In the genomic region with DNA sequence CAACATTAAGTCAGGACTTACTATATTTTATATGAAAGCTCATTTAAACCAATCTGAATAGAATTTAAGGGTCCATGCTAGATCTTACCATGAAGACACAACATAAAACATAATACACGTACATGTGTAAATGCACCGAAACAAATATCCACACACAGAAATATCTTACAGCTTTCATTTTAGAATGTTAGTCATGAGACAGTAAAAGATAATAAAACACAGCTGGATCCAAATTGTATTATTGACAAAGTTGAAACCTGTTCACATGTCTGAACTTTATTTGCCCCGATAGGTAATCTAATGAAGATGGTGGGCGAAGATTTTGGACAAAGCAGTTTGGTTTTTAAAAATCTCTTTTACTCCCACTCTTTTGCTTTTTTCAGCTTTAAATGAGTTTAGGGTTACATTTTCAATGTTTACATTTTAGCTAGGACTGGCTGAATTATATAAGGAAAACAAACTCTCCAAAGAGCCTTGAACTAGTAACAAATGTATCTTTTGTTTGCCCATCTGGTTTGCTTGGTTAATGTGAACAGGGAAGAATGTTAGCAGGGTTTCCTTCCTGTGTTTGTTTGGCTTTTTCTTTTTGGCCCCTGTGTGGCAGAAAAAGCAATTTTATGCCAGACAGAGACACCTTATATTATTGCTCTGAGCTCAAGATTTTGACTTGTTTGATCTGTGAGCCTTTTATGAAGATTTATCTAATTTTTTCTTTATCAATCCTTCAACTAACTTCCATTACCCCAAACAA, we compare ENCODE assay signal across 25 cellular contexts. TPM values are rescaled to one million over a fixed set of nuclear protein-coding genes. Genes with fewer than 3 reads are reported as not detected.
DNase-seq lines count a peak whose midpoint lies in the region; ATAC-seq, FAIRE-seq and TF ChIP-seq lines count a peak whose summit lies in the region.
"Had no signal": no experiment of that assay in that cellular context is flagged by ENCODE, and none has a peak within 500 bp of the region (broad histone marks: within the 10 kb centered on the region; RNA-seq: fewer than 3 reads in every experiment).

No MANE protein-coding gene starts in this region.

- 36 to 44% methylated on average over 4 of the region's 4 CpGs for WGBS in pancreas, 2 donors

- no peak for FAIRE-seq in pancreas (lab: Jason Lieb, UNC)

- H3K9me2 ChIP-seq in Loucy (replicated peaks; ENCODE audit: low read depth, low read length) = no peaks in the 10 kb centered on the region

- no peaks in the 10 kb centered on the region for H3K79me2 ChIP-seq in Loucy (ENCODE audit: insufficient read depth, low read length)
- no peaks in the 10 kb centered on the region for H3K79me2 ChIP-seq in osteoblast (ENCODE audit: insufficient read depth, low read length)

- H3K9me3 ChIP-seq in Loucy (ENCODE audit: insufficient read depth, low read depth, low read length) (no peaks in the 10 kb centered on the region), pancreas (no peaks in the 10 kb centered on the region), osteoblast (ENCODE audit: low read depth, low read length) (no peaks in the 10 kb centered on the region)
- H3K9me3 ChIP-seq: left lung, Peyer's patch, SJSA1, transverse colon had no signal

- TF ChIP-seq CTCF in Loucy (conservative IDR thresholded peaks at IDR 0.05; ENCODE audit: low read length) (no peak), VCaP (conservative IDR thresholded peaks at IDR 0.05) (no peak), fibroblast of villous mesenchyme (IDR thresholded peaks at IDR 0.05; ENCODE audit: insufficient read depth, low read depth, low read length) (no peak), pancreas (IDR thresholded peaks at IDR 0.05) (no peak), osteoblast (IDR thresholded peaks at IDR 0.05; ENCODE audit: extremely low read depth, low read depth, low read length) (no peak)

- H3K9ac ChIP-seq in Loucy (ENCODE audit: low read depth, low read length, poor library complexity, severe bottlenecking) = no peak overlapping the region

- H3K36me3 ChIP-seq in Loucy (ENCODE audit: insufficient read depth, low read length) (no peaks in the 10 kb centered on the region), pancreas (no peaks in the 10 kb centered on the region), osteoblast (ENCODE audit: insufficient read depth, low read length) (no peaks in the 10 kb centered on the region)
- H3K36me3 ChIP-seq: left lung, Peyer's patch, SJSA1, transverse colon had no signal

- no peak overlapping the region for H3K4me3 ChIP-seq in Loucy (ENCODE audit: low read length, poor library complexity, severe bottlenecking)
- H3K4me3 ChIP-seq in fibroblast of villous mesenchyme (ENCODE audit: low read depth, low read length) = no peak overlapping the region
- no peak overlapping the region for H3K4me3 ChIP-seq in pancreas
- no peak overlapping the region for H3K4me3 ChIP-seq in osteoblast (ENCODE audit: insufficient read depth, low read length)
- H3K4me3 ChIP-seq: left lung, Peyer's patch, SJSA1, transverse colon had no signal

- H2AFZ ChIP-seq in Loucy (ENCODE audit: low read length) = peak overlapping the region; percentile 70
- no peak overlapping the region for H2AFZ ChIP-seq in osteoblast (ENCODE audit: low read length)

- peak overlapping the region; percentile 12 for H3K4me2 ChIP-seq in Loucy (ENCODE audit: low read depth, low read length, poor library complexity, severe bottlenecking)
- no peak overlapping the region for H3K4me2 ChIP-seq in osteoblast (ENCODE audit: insufficient read depth, low read length)

- H3K4me1 ChIP-seq in Loucy (ENCODE audit: insufficient read depth, low read length, poor library complexity, severe bottlenecking) (peaks cover 10% of the 10 kb centered on the region), pancreas (peaks cover 9 to 14% (median 11%) of the 10 kb centered on the region in 3 donors), osteoblast (ENCODE audit: insufficient read depth, low read length) (peaks cover 6% of the 10 kb centered on the region)
- H3K4me1 ChIP-seq: foreskin keratinocyte, Peyer's patch had no signal

- no peaks in the 10 kb centered on the region for H3F3A ChIP-seq in Loucy (ENCODE audit: low read depth)

- ATAC-seq in pancreas = peak; percentile 12 to 45 (median 37)
- ATAC-seq in stimulated activated naive CD8-positive, alpha-beta T cell treated with anti-CD3 and anti-CD28 coated beads, Interleukin-15, Interleukin-2, amounts not matched to agents 100 U/mL and 50 U/mL, for 24 hours = no peak
- ATAC-seq: activated CD8-positive, alpha-beta memory T cell treated with anti-CD3 and anti-CD28 coated beads, Interleukin-2, amount 10 ng/mL, durations not matched to agents 7 days and 5 days; foreskin keratinocyte; left lung; natural killer cell; sciatic nerve had no signal

- no peaks in the 10 kb centered on the region for H4K20me1 ChIP-seq in Loucy (ENCODE audit: insufficient read depth, low read length, poor library complexity, severe bottlenecking)
- H4K20me1 ChIP-seq in osteoblast (ENCODE audit: insufficient read depth, low read length) = no peaks in the 10 kb centered on the region

- H3K27ac ChIP-seq in VCaP = peak overlapping the region; percentile 89
- peak overlapping the region; percentile 6 to 66 (median 30) for H3K27ac ChIP-seq in pancreas
- H3K27ac ChIP-seq in osteoblast (ENCODE audit: low read depth, low read length) = no peak overlapping the region
- H3K27ac ChIP-seq: foreskin keratinocyte, Peyer's patch, SJSA1 had no signal

- H3K27me3 ChIP-seq in Loucy (ENCODE audit: insufficient read depth, low read length, poor library complexity, severe bottlenecking) = no peaks in the 10 kb centered on the region
- H3K27me3 ChIP-seq in pancreas = no peaks in the 10 kb centered on the region
- H3K27me3 ChIP-seq in osteoblast (ENCODE audit: insufficient read depth, low read length) = peaks cover 11% of the 10 kb centered on the region
- H3K27me3 ChIP-seq: foreskin keratinocyte, left lung, Peyer's patch, SJSA1, transverse colon had no signal

- DNase-seq in fibroblast of villous mesenchyme (ENCODE audit: low read depth) (peak; percentile 24), pancreas (no peak), NCI-H510A treated with DMSO at 0.1 percent for 48 hours (lab: John Stamatoyannopoulos, UW) (no peak), NCI-H345 (lab: John Stamatoyannopoulos, UW) (no peak), osteoblast (ENCODE audit: insufficient read length, low spot score, missing footprints) (no peak)
- DNase-seq in stimulated activated naive CD8-positive, alpha-beta T cell treated with anti-CD3 and anti-CD28 coated beads, Interleukin-15, Interleukin-2, amounts not matched to agents 100 U/mL and 50 U/mL, for 24 hours = no peak
- DNase-seq: activated CD4-positive, alpha-beta T cell treated with anti-CD3 and anti-CD28 coated beads, Interleukin-2, amount 10 ng/mL, durations not matched to agents 7 days and 5 days; activated CD8-positive, alpha-beta memory T cell treated with anti-CD3 and anti-CD28 coated beads, Interleukin-2, amount 10 ng/mL, durations not matched to agents 7 days and 5 days; activated naive CD4-positive, alpha-beta T cell treated with anti-CD3 and anti-CD28 coated beads, Interleukin-2, amount 10 ng/mL, durations not matched to agents 7 days and 5 days; anterior cingulate cortex; caudate nucleus; foreskin keratinocyte; H9; immature natural killer cell; left lung; midbrain; natural killer cell; NCI-H1105; Peyer's patch; stimulated activated CD4-positive, alpha-beta T cell treated with anti-CD3 and anti-CD28 coated beads, Interleukin-15, amount 100 ng/mL, for 24 hours; transverse colon had no signal

- intact Hi-C loops in pancreas (cut with DNase I) = no loop called here

RNA-seq across cellular contexts. Expression of a gene that starts 5.1 kb away (rescaled TPM):
- total RNA-seq in fibroblast of villous mesenchyme (35.1 and 58.3 TPM in 2 replicates), pancreas (10 to 100 TPM; 18.9 to 32.8 (median 25.9) TPM), osteoblast (43.3 and 43.8 TPM in 2 replicates)
- polyA plus RNA-seq in pancreas = 10 to 100 TPM; 14.1 to 19.1 TPM
